ENCODE assay signal across 14 cellular contexts in genomic region chr7:36158321-36158605, GRCh38.
"Had no signal": no experiment of that assay in that cellular context is flagged by ENCODE, and none has a peak within 500 bp of the region (broad histone marks: within the 10 kb centered on the region; RNA-seq: fewer than 3 reads in every experiment).

No MANE protein-coding gene starts in this region.

- H3K27me3 Mint-ChIP-seq: activated naive CD8-positive, alpha-beta T cell treated with anti-CD3 and anti-CD28 coated beads for 36 hours had no signal

- H3K9me3 Mint-ChIP-seq: activated naive CD8-positive, alpha-beta T cell treated with anti-CD3 and anti-CD28 coated beads for 36 hours; activated T-cell treated with anti-CD3 and anti-CD28 coated beads, Interleukin-2, amount 50 U/mL, for 4 hours had no signal

- H3K4me1 Mint-ChIP-seq: activated naive CD8-positive, alpha-beta T cell treated with anti-CD3 and anti-CD28 coated beads for 36 hours had no signal

- H3K9me3 ChIP-seq: breast epithelium, gastroesophageal sphincter, right atrium auricular region, suprapubic skin, upper lobe of left lung had no signal

- H3K27ac ChIP-seq: parathyroid adenoma, right atrium auricular region, suprapubic skin, upper lobe of left lung had no signal

- DNase-seq: activated CD4-positive, alpha-beta T cell treated with anti-CD3 and anti-CD28 coated beads, Interleukin-2, amount 50 U/mL, for 48 hours; activated gamma-delta T cell; activated naive CD8-positive, alpha-beta T cell treated with anti-CD3 and anti-CD28 coated beads for 36 hours; activated T-cell treated with anti-CD3 and anti-CD28 coated beads, Interleukin-2, amount 50 U/mL, for 4 hours; anterior cingulate cortex; dermis blood vessel endothelial cell; stimulated activated naive CD4-positive, alpha-beta T cell; upper lobe of left lung had no signal

- H3K4me2 ChIP-seq: smooth muscle cell had no signal

- H3K36me3 ChIP-seq: breast epithelium, gastroesophageal sphincter, right atrium auricular region, suprapubic skin, upper lobe of left lung had no signal

- H3K36me3 Mint-ChIP-seq: activated naive CD8-positive, alpha-beta T cell treated with anti-CD3 and anti-CD28 coated beads for 36 hours had no signal

- H3K9ac ChIP-seq: parathyroid adenoma had no signal

- H3K4me3 ChIP-seq: gastroesophageal sphincter, right atrium auricular region, smooth muscle cell, suprapubic skin had no signal

- H3K27me3 ChIP-seq: breast epithelium, gastroesophageal sphincter, right atrium auricular region, suprapubic skin, upper lobe of left lung had no signal

- H3K4me3 Mint-ChIP-seq: activated naive CD8-positive, alpha-beta T cell treated with anti-CD3 and anti-CD28 coated beads for 36 hours; activated T-cell treated with anti-CD3 and anti-CD28 coated beads, Interleukin-2, amount 50 U/mL, for 4 hours had no signal

- H3K27ac Mint-ChIP-seq: activated naive CD8-positive, alpha-beta T cell treated with anti-CD3 and anti-CD28 coated beads for 36 hours had no signal

- H2AFZ ChIP-seq: parathyroid adenoma had no signal

- ATAC-seq: activated T-cell treated with anti-CD3 and anti-CD28 coated beads, Interleukin-2, amount 50 U/mL, for 4 hours; gastroesophageal sphincter had no signal
